Comparison of ENCODE assay signal across 1 cellular context in the genomic region with DNA sequence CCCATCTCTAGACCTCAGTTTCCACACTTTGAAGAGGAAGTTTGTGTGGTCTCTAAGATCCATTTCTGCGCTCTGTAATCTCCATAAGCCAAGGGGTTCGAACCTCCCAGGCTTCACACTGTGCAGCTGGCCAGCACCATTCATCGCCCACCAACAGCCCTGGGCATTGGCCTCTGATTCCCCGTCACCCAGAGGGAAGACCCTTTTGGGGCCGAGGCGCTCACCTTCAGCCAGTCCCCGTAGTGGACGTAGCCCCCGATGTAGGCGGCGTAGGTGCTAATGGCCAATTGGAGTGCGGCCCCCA.
TF ChIP-seq lines count a peak whose summit lies in the region.

No MANE protein-coding gene starts in this region.

TF ChIP-seq in endothelial cell of umbilical vein, 7 proteins besides CTCF, POLR2A, EP300 and RAD21:
- TF ChIP-seq GATA2 (IDR thresholded peaks at IDR 0.05; ENCODE audit: insufficient read depth, insufficient read length, low read depth, low read length) (no peak), FOS (IDR thresholded peaks at IDR 0.05; ENCODE audit: borderline replicate concordance, insufficient read depth, low read length) (no peak)
